Comparison of ENCODE assay signal across 34 cellular contexts in the genomic region with DNA sequence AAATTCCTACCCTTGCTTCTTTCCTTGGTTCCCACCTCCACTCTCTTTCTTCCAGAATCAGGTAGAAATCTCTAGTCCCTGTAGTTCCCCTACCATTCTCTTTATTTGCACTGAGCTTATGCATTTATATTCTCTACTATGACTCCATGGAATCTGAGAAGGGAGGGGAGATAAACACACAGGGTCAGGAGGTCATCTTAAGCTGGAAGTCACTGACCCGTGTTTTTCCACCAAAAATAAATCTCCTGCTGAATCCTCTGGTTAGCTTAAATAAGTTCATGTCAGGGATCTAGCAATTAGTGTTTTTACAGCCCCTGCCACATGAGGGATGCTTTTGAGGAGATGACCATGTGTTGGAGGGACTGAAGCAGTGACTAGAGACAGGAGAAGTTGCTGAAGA. TPM values are rescaled to one million over a fixed set of nuclear protein-coding genes. Genes with fewer than 3 reads are reported as not detected.
"Had no signal": no experiment of that assay in that cellular context is flagged by ENCODE, and none has a peak within 500 bp of the region (broad histone marks: within the 10 kb centered on the region; RNA-seq: fewer than 3 reads in every experiment).

No MANE protein-coding gene starts in this region.

- H3K4me3 ChIP-seq: colonic mucosa, esophagus squamous epithelium, gastroesophageal sphincter had no signal

- H3K27ac ChIP-seq: brain microvascular endothelial cell, colonic mucosa, esophagus squamous epithelium, gastroesophageal sphincter, WERI-Rb-1 had no signal

- H3K4me1 ChIP-seq: colonic mucosa, gastroesophageal sphincter had no signal

- DNase-seq: activated B cell treated with CpG ODN at 0.5 μM for 24 hours; activated CD4-positive, alpha-beta T cell treated with anti-CD3 and anti-CD28 coated beads for 48 hours; activated CD4-positive, alpha-beta T cell treated with anti-CD3 and anti-CD28 coated beads, Interleukin-2, amount 50 U/mL, for 1 hour; activated CD4-positive, alpha-beta T cell treated with anti-CD3 and anti-CD28 coated beads, Interleukin-2, amount 50 U/mL, for 48 hours; activated CD8-positive, alpha-beta memory T cell treated with anti-CD3 and anti-CD28 coated beads for 24 hours; activated CD8-positive, alpha-beta T cell treated with anti-CD3 and anti-CD28 coated beads for 36 hours; activated effector memory CD4-positive, alpha-beta T cell treated with Interleukin-2 at 50 U/mL for 16 hours; activated gamma-delta T cell treated with Interleukin-2 at 50 U/mL for 16 hours; activated naive CD4-positive, alpha-beta T cell treated with anti-CD3 and anti-CD28 coated beads, Interleukin-2, amount 50 U/mL, for 16 hours; activated naive CD4-positive, alpha-beta T cell treated with Interleukin-2 at 50 U/mL for 16 hours; activated T-cell treated with anti-CD3 and anti-CD28 coated beads, Interleukin-2, amount 50 U/mL, for 4 hours; amniotic stem cell; anterior cingulate cortex; brain microvascular endothelial cell; caudate nucleus; colonic mucosa; effector memory CD4-positive, alpha-beta T cell; endodermal cell; esophagus squamous epithelium; foreskin melanocyte; T-helper 1 cell; T-helper 17 cell; T1000; WERI-Rb-1 had no signal

- H3K36me3 ChIP-seq: brain microvascular endothelial cell, colonic mucosa, esophagus squamous epithelium, gastroesophageal sphincter, WERI-Rb-1 had no signal

- H3K27me3 ChIP-seq: brain microvascular endothelial cell, colonic mucosa, esophagus squamous epithelium, gastroesophageal sphincter had no signal

- ATAC-seq: activated CD4-positive, CD25-positive, alpha-beta regulatory T cell treated with anti-CD3 and anti-CD28 coated beads, Interleukin-2, amount 50 U/mL, for 24 hours; activated CD8-positive, alpha-beta T cell treated with anti-CD3 and anti-CD28 coated beads for 36 hours; activated T-cell treated with anti-CD3 and anti-CD28 coated beads, Interleukin-2, amount 50 U/mL, for 4 hours; activated T-helper 17 cell treated with anti-CD3 and anti-CD28 coated beads, Interleukin-2, amount 50 U/mL, for 72 hours; gastroesophageal sphincter; T-helper 17 cell had no signal

- H3K9me3 ChIP-seq: colonic mucosa, esophagus squamous epithelium, gastroesophageal sphincter had no signal

RNA-seq across cellular contexts. Expression of gene ACTL7B, which starts 3.7 kb away (rescaled TPM):
- total RNA-seq: activated CD8-positive, alpha-beta T cell treated with anti-CD3 and anti-CD28 coated beads for 36 hours; astrocyte; colonic mucosa; dermis microvascular lymphatic vessel endothelial cell; endodermal cell; esophagus squamous epithelium; fibroblast of lung; fibroblast of villous mesenchyme; gastroesophageal sphincter; glomerular endothelial cell had no signal
- polyA plus RNA-seq: adipose tissue, fibroblast of lung had no signal

RNA-seq across cellular contexts. Expression of gene ACTL7A, which starts 10.0 kb away (rescaled TPM):
- total RNA-seq: activated B cell treated with CpG ODN at 0.5 μM for 24 hours; activated CD8-positive, alpha-beta T cell treated with anti-CD3 and anti-CD28 coated beads for 36 hours; activated T-cell treated with anti-CD3 and anti-CD28 coated beads, Interleukin-2, amount 50 U/mL, for 4 hours; activated T-helper 17 cell treated with anti-CD3 and anti-CD28 coated beads, Interleukin-2, amount 50 U/mL, for 72 hours; astrocyte; colonic mucosa; dermis microvascular lymphatic vessel endothelial cell; endodermal cell; esophagus squamous epithelium; fibroblast of lung; fibroblast of villous mesenchyme; gastroesophageal sphincter; glomerular endothelial cell; T-helper 17 cell had no signal
- polyA plus RNA-seq: adipose tissue, esophagus, fibroblast of lung had no signal
